8 cellular contexts compared by ENCODE assay signal in the genomic region with DNA sequence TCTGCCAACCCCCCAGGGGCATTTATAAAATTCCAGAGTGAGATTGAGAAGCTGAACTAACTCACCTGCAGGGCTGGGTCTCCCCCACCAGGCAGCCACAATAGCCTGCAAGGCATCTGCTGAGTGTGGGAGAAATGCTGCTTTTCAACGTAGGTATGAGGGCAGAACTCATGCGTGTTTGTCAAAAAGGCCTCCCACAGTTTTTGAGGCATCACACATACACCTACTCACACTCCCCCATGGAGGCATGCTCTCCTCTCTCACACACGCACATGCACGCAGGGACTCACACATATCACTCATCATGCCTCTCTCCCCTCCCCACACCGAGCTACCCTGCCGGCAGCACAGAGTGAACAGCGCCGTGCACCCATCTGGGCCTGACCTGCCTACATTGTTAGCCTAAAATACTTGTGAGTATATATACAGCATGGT.
A peak's percentile ranks its signal among the peaks of the same experiment; 100 is the strongest.
DNase-seq lines count a peak whose midpoint lies in the region; ATAC-seq and TF ChIP-seq lines count a peak whose summit lies in the region.

No MANE protein-coding gene starts in this region.

- no peaks in the 10 kb centered on the region for H3K27me3 ChIP-seq in gastroesophageal sphincter
- H3K27me3 ChIP-seq in esophagus squamous epithelium, result no peaks in the 10 kb centered on the region

- TF ChIP-seq POLR2A in gastroesophageal sphincter (IDR thresholded peaks at IDR 0.05) (no peak), esophagus squamous epithelium (IDR thresholded peaks at IDR 0.05) (no peak)

- H3K9me3 Mint-ChIP-seq in stimulated activated naive B cell treated with anti-CD40 and anti-IgM and Interleukin-4, amounts not matched to agents 10 μg/mL and 1 μg/mL and 100 μg/mL, for 72 hours, result no peaks in the 10 kb centered on the region

- 60% methylated on average over 1 of the region's 8 CpGs for WGBS in gastroesophageal sphincter (ENCODE audit: low coverage in 1 of 2), 2 donors
- WGBS in esophagus squamous epithelium, 2 donors, result 80 to 83% methylated on average over 8 of the region's 8 CpGs

- intact Hi-C loops in head of caudate nucleus (cut with DNase I), result no loop called here
- intact Hi-C loops in esophagus squamous epithelium (cut with DNase I), result no loop called here

- peak overlapping the region; percentile 40 to 73 for H3K4me3 Mint-ChIP-seq in stimulated activated naive B cell treated with anti-CD40 and anti-IgM and Interleukin-4, amounts not matched to agents 10 μg/mL and 1 μg/mL and 100 μg/mL, for 72 hours

- peak; percentile 47 for ATAC-seq in GM18511 (IDR thresholded peaks at IDR 0.05; ENCODE audit: unreplicated experiment)
- peak; percentile 63 for ATAC-seq in HG02840 (IDR thresholded peaks at IDR 0.05; ENCODE audit: low FRiP score, unreplicated experiment)
- ATAC-seq in stimulated activated naive B cell treated with anti-CD40 and anti-IgM and Interleukin-4, amounts not matched to agents 10 μg/mL and 1 μg/mL and 100 μg/mL, for 72 hours (replicated peaks), result peak; percentile 69 to 74
- ATAC-seq in gastroesophageal sphincter, result no peak

- peak overlapping the region; percentile 40 for H3K27ac Mint-ChIP-seq in stimulated activated naive B cell treated with anti-CD40 and anti-IgM and Interleukin-4, amounts not matched to agents 10 μg/mL and 1 μg/mL and 100 μg/mL, for 72 hours

- DNase-seq in activated CD4-positive, CD25-positive, alpha-beta regulatory T cell treated with anti-CD3 and anti-CD28 coated beads, Interleukin-2, amount 50 U/mL, for 16 hours (ENCODE audit: low read depth, low spot score), result peak; percentile 27
- DNase-seq in head of caudate nucleus (peak in 37 of 42 donors; percentile 10 to 78 (median 38)), HK-2 (ENCODE audit: unreplicated experiment) (no peak), esophagus squamous epithelium (lab: John Stamatoyannopoulos, UW) (no peak)
- DNase-seq in stimulated activated naive B cell treated with anti-CD40 and anti-IgM and Interleukin-4, amounts not matched to agents 10 μg/mL and 1 μg/mL and 100 μg/mL, for 72 hours, result no peak

- no peaks in the 10 kb centered on the region for H3K27me3 Mint-ChIP-seq in stimulated activated naive B cell treated with anti-CD40 and anti-IgM and Interleukin-4, amounts not matched to agents 10 μg/mL and 1 μg/mL and 100 μg/mL, for 72 hours

- TF ChIP-seq CTCF in gastroesophageal sphincter (IDR thresholded peaks at IDR 0.05) (no peak), esophagus squamous epithelium (IDR thresholded peaks at IDR 0.05) (no peak)

- no peak overlapping the region for H3K27ac ChIP-seq in gastroesophageal sphincter
- peak overlapping the region in 2 of 4 donors; percentile 43 to 49 for H3K27ac ChIP-seq in esophagus squamous epithelium

- TF ChIP-seq EP300 in gastroesophageal sphincter (IDR thresholded peaks at IDR 0.05), result no peak

- no peaks in the 10 kb centered on the region for H3K4me1 ChIP-seq in gastroesophageal sphincter
- H3K4me1 ChIP-seq in esophagus squamous epithelium, result no peaks in the 10 kb centered on the region

- H3K4me1 Mint-ChIP-seq in stimulated activated naive B cell treated with anti-CD40 and anti-IgM and Interleukin-4, amounts not matched to agents 10 μg/mL and 1 μg/mL and 100 μg/mL, for 72 hours, result peaks cover 39 to 48% of the 10 kb centered on the region in 2 donors

- H3K36me3 ChIP-seq in gastroesophageal sphincter (no peaks in the 10 kb centered on the region), esophagus squamous epithelium (no peaks in the 10 kb centered on the region)

- H3K36me3 Mint-ChIP-seq in stimulated activated naive B cell treated with anti-CD40 and anti-IgM and Interleukin-4, amounts not matched to agents 10 μg/mL and 1 μg/mL and 100 μg/mL, for 72 hours, result no peaks in the 10 kb centered on the region

- no peak overlapping the region for H3K4me3 ChIP-seq in gastroesophageal sphincter
- H3K4me3 ChIP-seq in esophagus squamous epithelium, result no peak overlapping the region

- no peaks in the 10 kb centered on the region for H3K9me3 ChIP-seq in gastroesophageal sphincter
- H3K9me3 ChIP-seq in esophagus squamous epithelium, result no peaks in the 10 kb centered on the region

Comparison
In these comparisons a context has a peak if more than half of its experiments do, and no peak if none do; other contexts are left out.
1. DNase-seq: peak in activated CD4-positive, CD25-positive, alpha-beta regulatory T cell treated with anti-CD3 and anti-CD28 coated beads, Interleukin-2, amount 50 U/mL, for 16 hours (single experiment) and head of caudate nucleus (37 of 42); none in stimulated activated naive B cell treated with anti-CD40 and anti-IgM and Interleukin-4, amounts not matched to agents 10 μg/mL and 1 μg/mL and 100 μg/mL, for 72 hours (single experiment), HK-2 (single experiment) and esophagus squamous epithelium (single experiment).